In the genomic region with DNA sequence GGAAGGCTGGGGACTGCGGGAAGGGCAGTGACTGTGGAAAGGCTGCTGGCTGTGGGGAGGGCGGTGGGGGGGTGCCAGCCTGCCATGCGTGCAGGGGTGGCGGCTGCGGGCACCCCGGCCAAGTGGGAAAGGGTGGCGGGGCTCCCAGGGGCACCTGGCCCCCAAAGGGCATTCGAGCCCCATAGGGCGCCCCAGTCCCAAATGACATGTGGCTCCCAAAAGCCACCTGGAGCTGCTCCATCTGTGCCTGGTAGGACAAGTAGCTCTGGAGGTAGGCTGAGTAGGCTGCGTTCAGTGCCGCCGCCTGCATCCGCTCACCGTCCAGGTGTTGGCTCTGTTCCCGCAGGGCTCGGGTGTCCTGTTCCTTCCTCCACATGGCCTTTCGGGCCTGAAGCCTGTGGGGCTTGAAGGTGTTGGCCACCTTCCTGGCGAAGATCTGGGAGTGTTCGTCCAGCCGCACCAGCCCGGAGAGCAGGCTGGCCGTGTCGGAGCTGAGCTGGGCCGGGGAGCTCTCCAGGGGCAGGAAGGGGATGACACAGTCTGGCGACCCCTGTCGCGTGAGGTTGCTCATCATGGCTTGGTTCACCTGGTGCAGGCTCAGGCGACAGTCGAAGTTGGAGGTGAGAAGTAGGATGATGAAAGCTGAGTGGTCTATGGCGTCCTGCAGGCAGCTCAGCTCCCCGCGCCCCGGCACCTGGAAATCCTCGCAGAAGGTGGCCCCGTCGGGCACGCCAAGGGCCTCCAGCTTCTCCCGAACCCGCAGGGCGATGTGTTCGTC, we compare ENCODE assay signal across 14 cellular contexts. TPM values are rescaled to one million over a fixed set of nuclear protein-coding genes. Genes with fewer than 3 reads are reported as not detected.
DNase-seq lines count a peak whose midpoint lies in the region; ATAC-seq and TF ChIP-seq lines count a peak whose summit lies in the region.
"Had no signal": no experiment of that assay in that cellular context is flagged by ENCODE, and none has a peak within 500 bp of the region (broad histone marks: within the 10 kb centered on the region; RNA-seq: fewer than 3 reads in every experiment).

No MANE protein-coding gene starts in this region.

- H3K4me1 ChIP-seq in lower lobe of right lung (peaks cover 33% of the 10 kb centered on the region), thoracic aorta (ENCODE audit: control insufficient read depth in 1 of 2, low read depth in 2 of 2) (peaks cover 17 to 35% of the 10 kb centered on the region in 2 donors)

- DNase-seq in DMS53 (lab: John Stamatoyannopoulos, UW) = peak; percentile 32
- no peak for DNase-seq in DMS53 treated with DMSO at 0.1 percent for 48 hours (lab: John Stamatoyannopoulos, UW; ENCODE audit: unreplicated experiment)
- no peak for DNase-seq in lower lobe of right lung
- DNase-seq in thoracic aorta (ENCODE audit: low spot score) = no peak
- DNase-seq in head of caudate nucleus = no peak
- no peak for DNase-seq in NCI-H1436 (lab: John Stamatoyannopoulos, UW)
- no peak for DNase-seq in amniotic stem cell (lab: John Stamatoyannopoulos, UW)
- DNase-seq: activated naive CD4-positive, alpha-beta T cell treated with anti-CD3 and anti-CD28 coated beads, Interleukin-2, amount 10 ng/mL, durations not matched to agents 7 days and 5 days; HCEC 1CT; islet precursor cell; MM.1S; stimulated activated CD4-positive, alpha-beta T cell treated with anti-CD3 and anti-CD28 coated beads, Interleukin-4, amount 100 ng/mL, for 4 hours had no signal

- ATAC-seq in lower lobe of right lung (no peak), thoracic aorta (ENCODE audit: insufficient number of reproducible peaks, low FRiP score, low read depth) (no peak)

- H3K27ac ChIP-seq in VCaP (peak overlapping the region; percentile 19; the same call in 1 of the 2 replicates), lower lobe of right lung (peak overlapping the region; percentile 78), thoracic aorta (peak overlapping the region; percentile 48 to 49)

- no peak overlapping the region for H3K4me3 ChIP-seq in lower lobe of right lung
- H3K4me3 ChIP-seq in thoracic aorta = no peak overlapping the region

- H3K36me3 ChIP-seq in lower lobe of right lung = peaks cover 35% of the 10 kb centered on the region
- peaks cover 21% of the 10 kb centered on the region for H3K36me3 ChIP-seq in thoracic aorta

- H3K27me3 ChIP-seq in lower lobe of right lung (ENCODE audit: low read depth) = no peaks in the 10 kb centered on the region
- H3K27me3 ChIP-seq in thoracic aorta (replicated peaks; ENCODE audit: insufficient read depth) = no peaks in the 10 kb centered on the region

- intact Hi-C loops in lower lobe of right lung (cut with DNase I) = no loop called here
- intact Hi-C loops in head of caudate nucleus (cut with DNase I) = loop anchor here (5.0 kb wide), 1 partner anchor 96 kb away; no protein-coding TSS in a partner anchor

- no peak for TF ChIP-seq CTCF in VCaP (conservative IDR thresholded peaks at IDR 0.05)
- no peak for TF ChIP-seq CTCF in lower lobe of right lung (IDR thresholded peaks at IDR 0.05)
- TF ChIP-seq CTCF in thoracic aorta (IDR thresholded peaks at IDR 0.05) = no peak

- H3K9me3 ChIP-seq in lower lobe of right lung (no peaks in the 10 kb centered on the region), thoracic aorta (no peaks in the 10 kb centered on the region)
- H3K9me3 ChIP-seq: SK-N-SH had no signal

RNA-seq across cellular contexts. Expression of gene TICAM1, which starts 14.9 kb away (rescaled TPM):
- 14.6 TPM for total RNA-seq in lower lobe of right lung
- 10 to 100 TPM; 10.0 to 14.0 TPM for total RNA-seq in thoracic aorta

RNA-seq across cellular contexts. Expression of gene FEM1A, which starts 25.0 kb away (rescaled TPM):
- total RNA-seq in lower lobe of right lung (13.3 TPM), thoracic aorta (10 to 100 TPM; 15.7 to 17.1 TPM)

RNA-seq across cellular contexts. Expression of gene PLIN3, which starts 50.9 kb away (rescaled TPM):
- total RNA-seq in lower lobe of right lung = 44.5 TPM
- total RNA-seq in thoracic aorta = 10 to 100 TPM; 41.7 to 51.6 TPM

Comparison
In these comparisons a context has a peak if more than half of its experiments do, and no peak if none do; other contexts are left out.
1. H3K27ac ChIP-seq: peak in every context shown above with its lines; median percentile 78 in lower lobe of right lung; 48 in thoracic aorta; 19 in VCaP.